8 cellular contexts compared by ENCODE assay signal in the genomic region with DNA sequence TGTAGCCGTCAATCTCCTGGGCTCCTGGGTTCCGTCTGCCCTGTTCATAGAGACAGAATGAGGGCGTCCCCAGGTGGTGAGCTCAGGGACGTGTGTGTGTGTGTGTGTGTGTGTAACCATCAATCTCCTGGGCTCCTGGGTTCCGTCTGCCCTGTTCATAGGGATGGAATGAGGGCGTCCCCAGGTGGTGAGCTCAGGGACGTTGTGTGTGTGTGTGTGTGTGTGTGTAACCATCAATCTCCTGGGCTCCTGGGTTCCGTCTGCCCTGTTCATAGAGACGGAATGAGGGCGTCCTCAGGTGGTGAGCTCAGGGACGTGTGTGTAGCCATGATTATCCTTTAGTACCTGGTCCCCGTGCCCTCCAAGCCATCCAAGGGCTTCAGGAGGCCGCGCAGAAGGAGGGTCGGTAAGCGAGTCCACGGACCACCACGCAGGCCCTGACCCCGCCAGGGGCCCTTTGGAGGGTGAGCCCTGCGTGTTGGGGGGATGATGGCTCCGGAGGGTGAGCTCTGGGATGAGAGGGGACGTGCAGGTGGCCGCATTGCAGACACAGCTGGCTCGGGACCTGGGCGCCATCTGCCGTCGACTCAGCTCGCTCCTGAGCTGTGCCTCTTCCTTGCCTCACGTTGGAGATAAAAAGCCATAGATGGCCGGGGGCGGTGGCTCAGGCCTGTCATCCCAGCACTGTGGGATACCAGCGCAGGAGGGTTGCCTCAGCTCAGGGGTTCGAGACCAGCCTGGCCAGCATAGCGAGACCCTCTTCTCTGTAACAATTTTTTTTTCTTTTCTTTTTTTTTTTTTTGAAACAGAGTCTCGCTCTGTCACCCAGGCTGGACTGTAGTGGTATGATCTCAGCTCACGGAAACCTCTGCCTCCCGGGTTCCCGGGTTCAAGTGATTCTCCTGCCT. TPM values are rescaled to one million over a fixed set of nuclear protein-coding genes. Genes with fewer than 3 reads are reported as not detected.
A peak's percentile ranks its signal among the peaks of the same experiment; 100 is the strongest.
DNase-seq lines count a peak whose midpoint lies in the region; ATAC-seq and TF ChIP-seq lines count a peak whose summit lies in the region.

No MANE protein-coding gene starts in this region.

- ATAC-seq in mucosa of descending colon: peak; percentile 60
- no peak for ATAC-seq in HG02885 (IDR thresholded peaks at IDR 0.05; ENCODE audit: poor library complexity, unreplicated experiment)

- no peak for TF ChIP-seq CTCF in NB4 (IDR thresholded peaks at IDR 0.05; ENCODE audit: low read depth, low read length)
- TF ChIP-seq CTCF in chondrocyte (IDR thresholded peaks at IDR 0.05): peak; percentile 65
- no peak for TF ChIP-seq CTCF in mucosa of descending colon (IDR thresholded peaks at IDR 0.05)

- H3K9me3 ChIP-seq in mucosa of descending colon: no peaks in the 10 kb centered on the region

- no peaks in the 10 kb centered on the region for H3K9me3 Mint-ChIP-seq in chondrocyte (ENCODE audit: low read depth)

- no peak overlapping the region for H3K27ac Mint-ChIP-seq in chondrocyte (ENCODE audit: unreplicated experiment)

- no peak for TF ChIP-seq POLR2A in NB4 (IDR thresholded peaks at IDR 0.05; ENCODE audit: extremely low read depth, insufficient read length)

- no peaks in the 10 kb centered on the region for H3K36me3 ChIP-seq in mucosa of descending colon (ENCODE audit: low read depth)

- no peaks in the 10 kb centered on the region for H3K27me3 Mint-ChIP-seq in chondrocyte (ENCODE audit: low read depth)

- H3K4me1 ChIP-seq in mucosa of descending colon (ENCODE audit: low read depth): peaks cover 19% of the 10 kb centered on the region

- H3K36me3 Mint-ChIP-seq in chondrocyte (ENCODE audit: low read depth): no peaks in the 10 kb centered on the region

- H3K4me3 ChIP-seq in NB4 (ENCODE audit: low read depth, low read length) (no peak overlapping the region), mucosa of descending colon (no peak overlapping the region)

- intact Hi-C loops in mucosa of descending colon (cut with DNase I, micrococcal nuclease): no loop called here

- peaks cover 22% of the 10 kb centered on the region for H3K4me1 Mint-ChIP-seq in chondrocyte (ENCODE audit: low read depth)

- DNase-seq in Daoy (ENCODE audit: low read depth): peak; percentile 65
- DNase-seq in NB4 (ENCODE audit: low read depth): peak; percentile 57
- DNase-seq in chondrocyte (ENCODE audit: low spot score): peak; percentile 81
- peak; percentile 59 to 72 (median 65) for DNase-seq in mucosa of descending colon
- DNase-seq in DMS79 (lab: John Stamatoyannopoulos, UW): no peak
- no peak for DNase-seq in NCI-H526 treated with DMSO at 0.1 percent for 48 hours (lab: John Stamatoyannopoulos, UW)
- DNase-seq in 8988T: no peak

- H3K4me3 Mint-ChIP-seq in chondrocyte (ENCODE audit: unreplicated experiment): no peak overlapping the region

RNA-seq across cellular contexts. Expression of a gene that starts 5.4 kb away (rescaled TPM):
- 26.0 and 35.3 TPM in 2 replicates for total RNA-seq in Daoy (2014; rRNA removed; shearing (Covaris generic))
- 37.6 to 42.2 TPM (median 42.0 TPM) in 3 replicates for total RNA-seq in chondrocyte
- 10 to 100 TPM; 49.8 to 55.8 (median 54.1) TPM for total RNA-seq in mucosa of descending colon

RNA-seq across cellular contexts. Expression of a gene that starts 42.8 kb away (rescaled TPM):
- 3.9 and 6.6 TPM in 2 replicates for total RNA-seq in Daoy (2014; rRNA removed; shearing (Covaris generic))
- total RNA-seq in chondrocyte: 6.8 to 8.0 TPM (median 7.7 TPM) in 3 replicates
- total RNA-seq in mucosa of descending colon: 10 to 100 TPM; 12.6 to 20.7 (median 13.8) TPM

Comparison
In these comparisons a context has a peak if more than half of its experiments do, and no peak if none do; other contexts are left out.
1. DNase-seq: peak in Daoy (single experiment), NB4 (single experiment), chondrocyte (single experiment) and mucosa of descending colon (3 of 3); none in DMS79 (single experiment), NCI-H526 treated with DMSO at 0.1 percent for 48 hours (single experiment) and 8988T (single experiment).